Comparison of ENCODE assay signal across 2 cellular contexts in the genomic region with DNA sequence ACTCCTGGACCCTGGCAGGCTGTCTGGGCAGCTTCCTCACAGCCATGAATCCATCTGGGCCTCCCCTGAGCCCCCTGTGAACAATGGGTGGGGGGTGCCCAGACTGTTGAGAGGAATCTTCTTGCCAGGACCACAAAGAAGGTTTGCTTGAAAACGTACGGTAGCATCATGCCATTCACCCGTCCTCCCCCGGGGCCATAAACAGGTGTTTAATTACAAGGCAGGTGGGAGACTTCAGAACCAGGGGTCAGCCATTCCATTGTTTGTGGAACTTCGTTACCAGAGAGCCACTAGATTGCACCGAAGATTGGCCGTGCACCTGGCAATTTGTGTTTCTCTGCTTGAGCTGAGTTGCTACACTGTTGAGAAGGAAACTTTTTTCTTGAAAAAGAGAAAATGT.
TF ChIP-seq lines count a peak whose summit lies in the region.

No MANE protein-coding gene starts in this region.

TF ChIP-seq in A549, 52 proteins besides CTCF, POLR2A, EP300 and RAD21 (continued from another document):
- TF ChIP-seq HDAC2 (IDR thresholded peaks at IDR 0.05) (no peak), TFCP2L1 (CRISPR knock-in tag; IDR thresholded peaks at IDR 0.05) (no peak), MAZ (IDR thresholded peaks at IDR 0.05; ENCODE audit: borderline replicate concordance, low read depth, low read length) (no peak), CEBPB (IDR thresholded peaks at IDR 0.05) (no peak), HOXB13 (CRISPR knock-in tag; IDR thresholded peaks at IDR 0.05; ENCODE audit: low read depth) (no peak), EHMT2 (IDR thresholded peaks at IDR 0.05; ENCODE audit: low read depth) (no peak), PHF8 (IDR thresholded peaks at IDR 0.05; ENCODE audit: borderline replicate concordance, low read depth) (no peak), RARB (CRISPR knock-in tag; IDR thresholded peaks at IDR 0.05) (no peak)
- TF ChIP-seq, protein P1, sequence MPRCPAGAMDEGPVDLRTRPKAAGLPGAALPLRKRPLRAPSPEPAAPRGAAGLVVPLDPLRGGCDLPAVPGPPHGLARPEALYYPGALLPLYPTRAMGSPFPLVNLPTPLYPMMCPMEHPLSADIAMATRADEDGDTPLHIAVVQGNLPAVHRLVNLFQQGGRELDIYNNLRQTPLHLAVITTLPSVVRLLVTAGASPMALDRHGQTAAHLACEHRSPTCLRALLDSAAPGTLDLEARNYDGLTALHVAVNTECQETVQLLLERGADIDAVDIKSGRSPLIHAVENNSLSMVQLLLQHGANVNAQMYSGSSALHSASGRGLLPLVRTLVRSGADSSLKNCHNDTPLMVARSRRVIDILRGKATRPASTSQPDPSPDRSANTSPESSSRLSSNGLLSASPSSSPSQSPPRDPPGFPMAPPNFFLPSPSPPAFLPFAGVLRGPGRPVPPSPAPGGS (IDR thresholded peaks at IDR 0.05), result no peak
- TF ChIP-seq, protein P2, sequence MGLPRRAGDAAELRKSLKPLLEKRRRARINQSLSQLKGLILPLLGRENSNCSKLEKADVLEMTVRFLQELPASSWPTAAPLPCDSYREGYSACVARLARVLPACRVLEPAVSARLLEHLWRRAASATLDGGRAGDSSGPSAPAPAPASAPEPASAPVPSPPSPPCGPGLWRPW (IDR thresholded peaks at IDR 0.05), result no peak

TF ChIP-seq in HCT116, 20 proteins besides CTCF, POLR2A, EP300 and RAD21 (continued from another document):
- TF ChIP-seq YY1 (IDR thresholded peaks at IDR 0.05; ENCODE audit: extremely low read depth, insufficient replicate concordance, low read depth, low read length) (no peak), JUND (IDR thresholded peaks at IDR 0.05) (no peak), ZNF274 (IDR thresholded peaks at IDR 0.05; ENCODE audit: low read depth, low read length) (no peak), SIN3A (IDR thresholded peaks at IDR 0.05; ENCODE audit: low read depth) (no peak), POLR2AphosphoS5 (IDR thresholded peaks at IDR 0.05; ENCODE audit: low read depth, low read length) (no peak), FOSL1 (IDR thresholded peaks at IDR 0.05; ENCODE audit: low read depth) (no peak), EGR1 (IDR thresholded peaks at IDR 0.05; ENCODE audit: low read depth) (no peak), CEBPB (IDR thresholded peaks at IDR 0.05; ENCODE audit: low read depth) (no peak), ELF1 (IDR thresholded peaks at IDR 0.05; ENCODE audit: borderline replicate concordance, low read depth) (no peak), SP1 (IDR thresholded peaks at IDR 0.05; ENCODE audit: low read depth) (no peak)
- TF ChIP-seq, protein P3, sequence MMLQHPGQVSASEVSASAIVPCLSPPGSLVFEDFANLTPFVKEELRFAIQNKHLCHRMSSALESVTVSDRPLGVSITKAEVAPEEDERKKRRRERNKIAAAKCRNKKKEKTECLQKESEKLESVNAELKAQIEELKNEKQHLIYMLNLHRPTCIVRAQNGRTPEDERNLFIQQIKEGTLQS (IDR thresholded peaks at IDR 0.05), result no peak
- TF ChIP-seq, protein P4, sequence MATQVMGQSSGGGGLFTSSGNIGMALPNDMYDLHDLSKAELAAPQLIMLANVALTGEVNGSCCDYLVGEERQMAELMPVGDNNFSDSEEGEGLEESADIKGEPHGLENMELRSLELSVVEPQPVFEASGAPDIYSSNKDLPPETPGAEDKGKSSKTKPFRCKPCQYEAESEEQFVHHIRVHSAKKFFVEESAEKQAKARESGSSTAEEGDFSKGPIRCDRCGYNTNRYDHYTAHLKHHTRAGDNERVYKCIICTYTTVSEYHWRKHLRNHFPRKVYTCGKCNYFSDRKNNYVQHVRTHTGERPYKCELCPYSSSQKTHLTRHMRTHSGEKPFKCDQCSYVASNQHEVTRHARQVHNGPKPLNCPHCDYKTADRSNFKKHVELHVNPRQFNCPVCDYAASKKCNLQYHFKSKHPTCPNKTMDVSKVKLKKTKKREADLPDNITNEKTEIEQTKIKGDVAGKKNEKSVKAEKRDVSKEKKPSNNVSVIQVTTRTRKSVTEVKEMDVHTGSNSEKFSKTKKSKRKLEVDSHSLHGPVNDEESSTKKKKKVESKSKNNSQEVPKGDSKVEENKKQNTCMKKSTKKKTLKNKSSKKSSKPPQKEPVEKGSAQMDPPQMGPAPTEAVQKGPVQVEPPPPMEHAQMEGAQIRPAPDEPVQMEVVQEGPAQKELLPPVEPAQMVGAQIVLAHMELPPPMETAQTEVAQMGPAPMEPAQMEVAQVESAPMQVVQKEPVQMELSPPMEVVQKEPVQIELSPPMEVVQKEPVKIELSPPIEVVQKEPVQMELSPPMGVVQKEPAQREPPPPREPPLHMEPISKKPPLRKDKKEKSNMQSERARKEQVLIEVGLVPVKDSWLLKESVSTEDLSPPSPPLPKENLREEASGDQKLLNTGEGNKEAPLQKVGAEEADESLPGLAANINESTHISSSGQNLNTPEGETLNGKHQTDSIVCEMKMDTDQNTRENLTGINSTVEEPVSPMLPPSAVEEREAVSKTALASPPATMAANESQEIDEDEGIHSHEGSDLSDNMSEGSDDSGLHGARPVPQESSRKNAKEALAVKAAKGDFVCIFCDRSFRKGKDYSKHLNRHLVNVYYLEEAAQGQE (IDR thresholded peaks at IDR 0.05; ENCODE audit: low read depth), result no peak
